In genomic region chr6:148814869-148815268, GRCh38 we compare ENCODE assay signal across 36 cellular contexts.
"Had no signal": no experiment of that assay in that cellular context is flagged by ENCODE, and none has a peak within 500 bp of the region (broad histone marks: within the 10 kb centered on the region; RNA-seq: fewer than 3 reads in every experiment).

No MANE protein-coding gene starts in this region.

- H3K4me1 Mint-ChIP-seq: activated naive CD8-positive, alpha-beta T cell treated with anti-CD3 and anti-CD28 coated beads for 36 hours had no signal

- H3K36me3 ChIP-seq: adrenal gland, cardiac muscle cell had no signal

- FAIRE-seq: bronchial epithelial cell, TTC549 had no signal

- H3K27me3 Mint-ChIP-seq: activated CD4-positive, alpha-beta memory T cell treated with anti-CD3 and anti-CD28 coated beads for 36 hours; activated CD8-positive, alpha-beta T cell treated with anti-CD3 and anti-CD28 coated beads for 36 hours; activated naive CD8-positive, alpha-beta T cell treated with anti-CD3 and anti-CD28 coated beads for 36 hours; activated T-helper 17 cell treated with anti-CD3 and anti-CD28 coated beads, Interleukin-2, amount 50 U/mL, for 72 hours; brain; central memory CD8-positive, alpha-beta T cell; T-helper 17 cell had no signal

- H3K4me1 ChIP-seq: adrenal gland had no signal

- H3K36me3 Mint-ChIP-seq: activated CD4-positive, alpha-beta memory T cell treated with anti-CD3 and anti-CD28 coated beads for 36 hours; activated naive CD8-positive, alpha-beta T cell treated with anti-CD3 and anti-CD28 coated beads for 36 hours; T-cell had no signal

- ATAC-seq: activated CD4-positive, alpha-beta T cell treated with anti-CD3 and anti-CD28 coated beads for 36 hours; activated CD4-positive, CD25-positive, alpha-beta regulatory T cell treated with anti-CD3 and anti-CD28 coated beads, Interleukin-2, amount 50 U/mL, for 24 hours; activated CD8-positive, alpha-beta T cell treated with anti-CD3 and anti-CD28 coated beads for 36 hours; activated naive CD4-positive, alpha-beta T cell treated with anti-CD3 and anti-CD28 coated beads, Interleukin-2, amount 50 U/mL, for 72 hours; activated T-cell treated with anti-CD3 and anti-CD28 coated beads, Interleukin-2, amount 50 U/mL, for 4 hours; activated T-cell treated with anti-CD3 and anti-CD28 coated beads, Interleukin-2, amount 50 U/mL, for 72 hours; activated T-helper 17 cell treated with anti-CD3 and anti-CD28 coated beads, Interleukin-2, amount 50 U/mL, for 72 hours; T-cell; T-helper 17 cell had no signal

- H3K9me3 Mint-ChIP-seq: activated T-helper 17 cell treated with anti-CD3 and anti-CD28 coated beads, Interleukin-2, amount 50 U/mL, for 72 hours had no signal

- H3K4me3 Mint-ChIP-seq: activated CD4-positive, alpha-beta memory T cell treated with anti-CD3 and anti-CD28 coated beads for 36 hours; activated CD4-positive, alpha-beta T cell treated with anti-CD3 and anti-CD28 coated beads for 36 hours; activated CD8-positive, alpha-beta T cell treated with anti-CD3 and anti-CD28 coated beads for 36 hours; activated naive CD4-positive, alpha-beta T cell treated with anti-CD3 and anti-CD28 coated beads for 36 hours; activated naive CD8-positive, alpha-beta T cell treated with anti-CD3 and anti-CD28 coated beads for 36 hours; activated T-cell treated with anti-CD3 and anti-CD28 coated beads, Interleukin-2, amount 50 U/mL, for 4 hours; activated T-cell treated with anti-CD3 and anti-CD28 coated beads, Interleukin-2, amount 50 U/mL, for 72 hours; activated T-helper 1 cell treated with anti-CD3 and anti-CD28 coated beads, Interleukin-12 subunit alpha, Interleukin-12 subunit beta, Interleukin-2, Interleukin-4 antibody, amounts not matched to agents 30 ng/mL and 10 ng/mL and 1 ng/mL, durations not matched to agents 14 hours and 24 hours and 36 hours; activated T-helper 17 cell treated with anti-CD3 and anti-CD28 coated beads, Interleukin-2, amount 50 U/mL, for 72 hours; brain; central memory CD8-positive, alpha-beta T cell; T-cell; T-helper 17 cell had no signal

- DNase-seq: activated CD4-positive, alpha-beta memory T cell treated with anti-CD3 and anti-CD28 coated beads for 36 hours; activated CD4-positive, alpha-beta T cell treated with anti-CD3 and anti-CD28 coated beads for 1 hour; activated CD4-positive, alpha-beta T cell treated with anti-CD3 and anti-CD28 coated beads for 36 hours; activated CD4-positive, alpha-beta T cell treated with anti-CD3 and anti-CD28 coated beads for 48 hours; activated CD4-positive, alpha-beta T cell treated with anti-CD3 and anti-CD28 coated beads, Interleukin-2, amount 50 U/mL, for 1 hour; activated CD4-positive, alpha-beta T cell treated with anti-CD3 and anti-CD28 coated beads, Interleukin-2, amount 50 U/mL, for 4 hours; activated CD4-positive, CD25-positive, alpha-beta regulatory T cell; activated CD8-positive, alpha-beta memory T cell treated with anti-CD3 and anti-CD28 coated beads, Interleukin-2, amount 50 U/mL, for 4 hours; activated CD8-positive, alpha-beta T cell treated with anti-CD3 and anti-CD28 coated beads for 36 hours; activated effector memory CD4-positive, alpha-beta T cell treated with anti-CD3 and anti-CD28 coated beads, Interleukin-2, amount 50 U/mL, for 16 hours; activated gamma-delta T cell treated with Interleukin-2 at 50 U/mL for 16 hours; activated naive CD4-positive, alpha-beta T cell; activated naive CD4-positive, alpha-beta T cell treated with anti-CD3 and anti-CD28 coated beads for 36 hours; activated naive CD4-positive, alpha-beta T cell treated with anti-CD3 and anti-CD28 coated beads, Interleukin-2, amount 50 U/mL, for 16 hours; activated naive CD8-positive, alpha-beta T cell treated with anti-CD3 and anti-CD28 coated beads for 36 hours; activated T-cell treated with anti-CD3 and anti-CD28 coated beads for 4 hours; activated T-cell treated with anti-CD3 and anti-CD28 coated beads, Interleukin-2, amount 50 U/mL, for 1 hour; activated T-cell treated with anti-CD3 and anti-CD28 coated beads, Interleukin-2, amount 50 U/mL, for 4 hours; activated T-cell treated with anti-CD3 and anti-CD28 coated beads, Interleukin-2, amount 50 U/mL, for 72 hours; amniotic stem cell; aorta; caudate nucleus; cerebellar nuclear complex; T-cell; T-helper 17 cell had no signal

- H3K9me3 ChIP-seq: adrenal gland had no signal

- H3K27ac Mint-ChIP-seq: activated CD4-positive, alpha-beta memory T cell treated with anti-CD3 and anti-CD28 coated beads for 36 hours; activated CD4-positive, alpha-beta T cell treated with anti-CD3 and anti-CD28 coated beads for 36 hours; activated CD8-positive, alpha-beta T cell treated with anti-CD3 and anti-CD28 coated beads for 36 hours; activated naive CD4-positive, alpha-beta T cell treated with anti-CD3 and anti-CD28 coated beads for 36 hours; activated naive CD4-positive, alpha-beta T cell treated with anti-CD3 and anti-CD28 coated beads, Interleukin-2, amount 50 U/mL, for 72 hours; activated naive CD8-positive, alpha-beta T cell treated with anti-CD3 and anti-CD28 coated beads for 36 hours; activated T-cell treated with anti-CD3 and anti-CD28 coated beads, Interleukin-2, amount 50 U/mL, for 72 hours; activated T-helper 1 cell treated with anti-CD3 and anti-CD28 coated beads, Interleukin-12 subunit alpha, Interleukin-12 subunit beta, Interleukin-2, Interleukin-4 antibody, amounts not matched to agents 30 ng/mL and 10 ng/mL and 1 ng/mL, durations not matched to agents 14 hours and 24 hours and 36 hours; activated T-helper 17 cell treated with anti-CD3 and anti-CD28 coated beads, Interleukin-2, amount 50 U/mL, for 72 hours; brain; T-cell; T-helper 17 cell had no signal

- H3K27ac ChIP-seq: adrenal gland, cardiac muscle cell, VCaP had no signal

- H3K27me3 ChIP-seq: adrenal gland, cardiac muscle cell had no signal

- H3K4me3 ChIP-seq: adrenal gland, cardiac muscle cell had no signal
